In the genomic region with DNA sequence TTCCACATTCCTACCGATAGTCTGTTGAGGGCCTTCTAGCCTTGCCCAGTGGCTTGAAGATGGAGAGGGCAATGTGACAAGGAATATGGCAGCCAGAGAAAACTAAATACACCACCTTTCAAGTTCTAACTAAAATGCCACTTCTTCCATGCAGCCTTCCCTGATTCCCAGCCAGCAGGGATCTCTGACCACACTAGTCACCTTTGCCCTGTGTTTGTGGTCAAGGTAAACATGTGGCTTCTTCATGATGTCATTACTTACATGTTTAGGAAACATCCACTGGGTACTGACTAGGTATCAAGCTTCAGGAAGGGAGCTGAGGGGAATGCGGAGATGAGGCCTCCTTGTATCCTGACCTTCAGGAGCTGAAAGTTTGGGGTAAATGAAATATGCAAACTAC, we compare ENCODE assay signal across 35 cellular contexts. TPM values are rescaled to one million over a fixed set of nuclear protein-coding genes. Genes with fewer than 3 reads are reported as not detected.
"Had no signal": no experiment of that assay in that cellular context is flagged by ENCODE, and none has a peak within 500 bp of the region (broad histone marks: within the 10 kb centered on the region; RNA-seq: fewer than 3 reads in every experiment).

No MANE protein-coding gene starts in this region.

- H3K27ac ChIP-seq: adrenal gland, body of pancreas, colonic mucosa, epithelial cell of prostate, esophagus squamous epithelium, gastroesophageal sphincter, heart right ventricle had no signal

- ATAC-seq: activated CD4-positive, alpha-beta T cell treated with anti-CD3 and anti-CD28 coated beads for 36 hours; activated naive CD8-positive, alpha-beta T cell treated with anti-CD3 and anti-CD28 coated beads, Interleukin-2, amount 50 U/mL, for 24 hours; activated T-cell treated with anti-CD3 and anti-CD28 coated beads, Interleukin-2, amount 50 U/mL, for 72 hours; body of pancreas; gastroesophageal sphincter; heart right ventricle; T-cell had no signal

- H3K27me3 ChIP-seq: adrenal gland, body of pancreas, colonic mucosa, esophagus squamous epithelium, gastroesophageal sphincter had no signal

- DNase-seq: activated CD4-positive, alpha-beta memory T cell treated with anti-CD3 and anti-CD28 coated beads, Interleukin-2, amount 10 ng/mL, durations not matched to agents 7 days and 5 days; activated CD4-positive, alpha-beta T cell treated with anti-CD3 and anti-CD28 coated beads for 36 hours; activated CD4-positive, alpha-beta T cell treated with anti-CD3 and anti-CD28 coated beads, Interleukin-2, amount 10 ng/mL, durations not matched to agents 7 days and 5 days; activated CD4-positive, alpha-beta T cell treated with anti-CD3 and anti-CD28 coated beads, Interleukin-2, amount 50 U/mL, for 4 hours; activated CD4-positive, CD25-positive, alpha-beta regulatory T cell; activated CD4-positive, CD25-positive, alpha-beta regulatory T cell treated with anti-CD3 and anti-CD28 coated beads, Interleukin-2, amount 50 U/mL, for 72 hours; activated CD8-positive, alpha-beta memory T cell treated with anti-CD3 and anti-CD28 coated beads, Interleukin-2, amount 50 U/mL, for 48 hours; activated naive CD4-positive, alpha-beta T cell treated with anti-CD3 and anti-CD28 coated beads for 36 hours; activated naive CD8-positive, alpha-beta T cell treated with anti-CD3 and anti-CD28 coated beads for 36 hours; activated naive CD8-positive, alpha-beta T cell treated with anti-CD3 and anti-CD28 coated beads, Interleukin-2, amount 50 U/mL, for 24 hours; activated T-cell treated with anti-CD3 and anti-CD28 coated beads for 4 hours; activated T-cell treated with anti-CD3 and anti-CD28 coated beads, Interleukin-2, amount 50 U/mL, for 24 hours; activated T-cell treated with anti-CD3 and anti-CD28 coated beads, Interleukin-2, amount 50 U/mL, for 72 hours; adrenal gland; amygdala; aorta; body of pancreas; central memory CD4-positive, alpha-beta T cell; cerebellar nuclear complex; colonic mucosa; effector CD8-positive, alpha-beta T cell; esophagus squamous epithelium; foreskin melanocyte; heart right ventricle; T-cell; T1000 had no signal

- FAIRE-seq: endometrium, endothelial cell of umbilical vein had no signal

- H3K36me3 ChIP-seq: adrenal gland, colonic mucosa, gastroesophageal sphincter, heart right ventricle had no signal

- H3K9me3 ChIP-seq: adrenal gland, body of pancreas, colonic mucosa, esophagus squamous epithelium, gastroesophageal sphincter, heart right ventricle had no signal

- H3K4me1 ChIP-seq: adrenal gland, body of pancreas, colonic mucosa, esophagus squamous epithelium, gastroesophageal sphincter, heart right ventricle had no signal

- H3K4me3 ChIP-seq: adrenal gland, body of pancreas, colonic mucosa, esophagus squamous epithelium, gastroesophageal sphincter, heart right ventricle had no signal

RNA-seq across cellular contexts. Expression of a gene that starts 21.6 kb away (rescaled TPM):
- total RNA-seq: endothelial cell of umbilical vein had no signal

RNA-seq across cellular contexts. Expression of a gene that starts 22.6 kb away (rescaled TPM):
- total RNA-seq: activated CD4-positive, alpha-beta memory T cell treated with anti-CD3 and anti-CD28 coated beads, Interleukin-2, amount 10 ng/mL, durations not matched to agents 7 days and 5 days; activated CD4-positive, alpha-beta T cell treated with anti-CD3 and anti-CD28 coated beads for 36 hours; activated CD4-positive, alpha-beta T cell treated with anti-CD3 and anti-CD28 coated beads, Interleukin-2, amount 10 ng/mL, durations not matched to agents 7 days and 5 days; activated naive CD4-positive, alpha-beta T cell treated with anti-CD3 and anti-CD28 coated beads for 36 hours; activated naive CD8-positive, alpha-beta T cell treated with anti-CD3 and anti-CD28 coated beads for 36 hours; activated T-cell treated with anti-CD3 and anti-CD28 coated beads, Interleukin-2, amount 50 U/mL, for 72 hours; dermis microvascular lymphatic vessel endothelial cell; endothelial cell of umbilical vein; fibroblast of villous mesenchyme; glomerular endothelial cell; T-helper 2 cell treated with Interferon-gamma antibody and Interleukin-4, amounts not matched to agents 100 ng/mL and 5 ng/mL, for 36 hours had no signal
- polyA plus RNA-seq: endothelial cell of umbilical vein had no signal

RNA-seq across cellular contexts. Expression of a gene that starts 53.6 kb away (rescaled TPM):
- total RNA-seq: activated CD4-positive, alpha-beta memory T cell treated with anti-CD3 and anti-CD28 coated beads, Interleukin-2, amount 10 ng/mL, durations not matched to agents 7 days and 5 days; activated CD4-positive, alpha-beta T cell treated with anti-CD3 and anti-CD28 coated beads for 36 hours; activated CD4-positive, alpha-beta T cell treated with anti-CD3 and anti-CD28 coated beads, Interleukin-2, amount 10 ng/mL, durations not matched to agents 7 days and 5 days; activated naive CD4-positive, alpha-beta T cell treated with anti-CD3 and anti-CD28 coated beads for 36 hours; activated naive CD8-positive, alpha-beta T cell treated with anti-CD3 and anti-CD28 coated beads for 36 hours; activated T-cell treated with anti-CD3 and anti-CD28 coated beads, Interleukin-2, amount 50 U/mL, for 72 hours; fibroblast of lung; fibroblast of villous mesenchyme; T-cell; T-helper 2 cell treated with Interferon-gamma antibody and Interleukin-4, amounts not matched to agents 100 ng/mL and 5 ng/mL, for 36 hours had no signal
- polyA plus RNA-seq: fibroblast of lung had no signal
